12 cellular contexts compared by ENCODE assay signal in the genomic region with DNA sequence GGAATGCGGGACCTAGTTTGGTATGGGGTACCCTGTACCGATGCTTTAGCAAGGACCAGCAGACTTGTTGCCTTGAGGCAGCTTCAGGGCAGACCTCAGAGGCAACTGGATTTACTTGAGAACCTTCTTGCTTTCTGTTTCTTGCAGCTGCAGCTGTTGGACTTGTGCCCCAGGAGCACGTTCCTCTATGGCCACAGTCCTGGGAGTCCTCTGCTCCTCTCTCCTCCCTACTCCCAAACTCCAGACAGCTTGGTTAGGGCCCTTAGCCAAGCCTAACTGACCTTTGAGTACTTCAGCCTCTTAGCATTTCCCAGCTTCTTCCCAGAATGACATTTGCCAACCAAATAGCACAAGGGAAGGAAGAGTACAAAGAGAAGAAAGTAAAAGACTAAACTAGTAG.
A peak's percentile ranks its signal among the peaks of the same experiment; 100 is the strongest.
DNase-seq lines count a peak whose midpoint lies in the region; ATAC-seq lines count a peak whose summit lies in the region.
"Had no signal": no experiment of that assay in that cellular context is flagged by ENCODE, and none has a peak within 500 bp of the region (broad histone marks: within the 10 kb centered on the region; RNA-seq: fewer than 3 reads in every experiment).

No MANE protein-coding gene starts in this region.

- peaks cover 85% of the 10 kb centered on the region for H3K36me3 Mint-ChIP-seq in dendritic cell treated with granulocyte-macrophage colony-stimulating factor and Interleukin-4, amounts not matched to agents 40 ng/mL and 50 ng/mL, for 4 days (ENCODE audit: low read depth)

- peak overlapping the region; percentile 49 for H3K27ac Mint-ChIP-seq in dendritic cell treated with granulocyte-macrophage colony-stimulating factor and Interleukin-4, amounts not matched to agents 40 ng/mL and 50 ng/mL, for 4 days
- H3K27ac Mint-ChIP-seq: type B pancreatic cell had no signal

- H3K4me3 ChIP-seq in skeletal muscle cell (ENCODE audit: low read depth, low read length) = no peak overlapping the region

- H3K4me3 Mint-ChIP-seq in dendritic cell treated with granulocyte-macrophage colony-stimulating factor and Interleukin-4, amounts not matched to agents 40 ng/mL and 50 ng/mL, for 4 days = no peak overlapping the region
- H3K4me3 Mint-ChIP-seq: type B pancreatic cell had no signal

- DNase-seq in EH (ENCODE audit: low read depth) (peak; percentile 32), iris pigment epithelial cell (ENCODE audit: low read depth) (peak; percentile 38), skeletal muscle cell (ENCODE audit: low read depth) (peak; percentile 20), glomerular visceral epithelial cell (ENCODE audit: extremely low spot score) (no peak), middle frontal gyrus (ENCODE audit: extremely low spot score, low spot score) (no peak)
- no peak for DNase-seq in activated naive CD4-positive, alpha-beta T cell (lab: John Stamatoyannopoulos, UW)
- DNase-seq: activated naive CD4-positive, alpha-beta T cell treated with anti-CD3 and anti-CD28 coated beads, Interleukin-2, amount 50 U/mL, for 16 hours; NCI-H1048; stimulated activated CD4-positive, alpha-beta T cell treated with anti-CD3 and anti-CD28 coated beads, Interleukin-12 subunit alpha, Interleukin-12 subunit beta, amount 100 ng/mL, for 4 hours had no signal

- peaks cover 12% of the 10 kb centered on the region for H3K4me1 Mint-ChIP-seq in dendritic cell treated with granulocyte-macrophage colony-stimulating factor and Interleukin-4, amounts not matched to agents 40 ng/mL and 50 ng/mL, for 4 days (ENCODE audit: low read depth)

- intact Hi-C loops in dendritic cell treated with granulocyte-macrophage colony-stimulating factor and Interleukin-4, amounts not matched to agents 40 ng/mL and 50 ng/mL, for 4 days (cut with micrococcal nuclease) = no loop called here

- no peak for ATAC-seq in HG02642 (IDR thresholded peaks at IDR 0.05; ENCODE audit: poor library complexity, unreplicated experiment)

- no peaks in the 10 kb centered on the region for H3K27me3 Mint-ChIP-seq in dendritic cell treated with granulocyte-macrophage colony-stimulating factor and Interleukin-4, amounts not matched to agents 40 ng/mL and 50 ng/mL, for 4 days
- H3K27me3 Mint-ChIP-seq: type B pancreatic cell had no signal

- no peaks in the 10 kb centered on the region for H3K9me3 Mint-ChIP-seq in dendritic cell treated with granulocyte-macrophage colony-stimulating factor and Interleukin-4, amounts not matched to agents 40 ng/mL and 50 ng/mL, for 4 days
- H3K9me3 Mint-ChIP-seq: type B pancreatic cell had no signal

Comparison
In these comparisons a context has a peak if more than half of its experiments do, and no peak if none do; other contexts are left out.
1. DNase-seq: peak in EH (single experiment), iris pigment epithelial cell (single experiment) and skeletal muscle cell (single experiment); none in glomerular visceral epithelial cell (single experiment), activated naive CD4-positive, alpha-beta T cell (0 of 4) and middle frontal gyrus (single experiment).